In the genomic region with DNA sequence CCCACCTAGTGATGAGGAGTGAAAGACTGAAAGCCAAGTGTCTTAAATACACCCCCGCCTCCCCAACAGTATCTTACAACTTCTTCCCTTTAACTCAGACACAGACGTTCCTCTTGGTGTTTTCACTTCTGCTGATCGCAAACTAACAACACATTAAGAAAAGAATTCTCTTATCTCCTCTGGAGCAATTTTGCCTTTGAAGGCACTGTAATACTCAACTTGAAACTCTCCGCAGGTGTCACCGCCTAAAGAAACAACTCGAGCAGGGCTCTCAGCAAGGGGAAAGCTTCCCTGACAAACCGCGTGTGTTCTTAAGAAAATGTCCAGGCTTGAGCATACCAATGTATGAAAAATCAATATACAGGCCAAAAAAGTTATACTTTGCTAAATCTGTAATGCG, we compare ENCODE assay signal across 9 cellular contexts. TPM values are rescaled to one million over a fixed set of nuclear protein-coding genes. Genes with fewer than 3 reads are reported as not detected.
DNase-seq lines count a peak whose midpoint lies in the region; ATAC-seq, FAIRE-seq and TF ChIP-seq lines count a peak whose summit lies in the region.
"Had no signal": no experiment of that assay in that cellular context is flagged by ENCODE, and none has a peak within 500 bp of the region (broad histone marks: within the 10 kb centered on the region; RNA-seq: fewer than 3 reads in every experiment).

No MANE protein-coding gene starts in this region.

- ATAC-seq in GM21390 (IDR thresholded peaks at IDR 0.05; ENCODE audit: unreplicated experiment) (peak; percentile 54), HG03196 (IDR thresholded peaks at IDR 0.05; ENCODE audit: unreplicated experiment) (no peak)

- H3K36me3 ChIP-seq in ACC112 (ENCODE audit: insufficient read depth, low read length) (peaks cover 28% of the 10 kb centered on the region), H1 (ENCODE audit: control insufficient read depth in 2 of 4, insufficient read depth in 4 of 4, low read length in 3 of 4) (no peaks in the 10 kb centered on the region), muscle layer of duodenum (ENCODE audit: control insufficient read depth in 1 of 2, insufficient read depth in 2 of 2, low read length in 2 of 2) (peaks cover 0 to 3% of the 10 kb centered on the region in 2 donors)

- H2BK15ac ChIP-seq in H1 (ENCODE audit: low read length): no peak overlapping the region

- peak; percentile 83 to 85 for DNase-seq in NOMO-1 (lab: John Stamatoyannopoulos, UW; ENCODE audit: unreplicated experiment in 2 of 2)
- no peak for DNase-seq in H1 (ENCODE audit: low read depth in 1 of 2, low spot score in 2 of 2)
- no peak for DNase-seq in GF-D8 (lab: John Stamatoyannopoulos, UW)
- no peak for DNase-seq in activated CD4-positive, alpha-beta T cell treated with anti-CD3 and anti-CD28 coated beads, Interleukin-2, amount 50 U/mL, for 1 hour

- no peak overlapping the region for H4K91ac ChIP-seq in H1 (replicated peaks; ENCODE audit: insufficient read length, low read length)

- H3K9me3 ChIP-seq in H1 (ENCODE audit: insufficient read depth in 2 of 2, low read depth in 1 of 2, low read length in 1 of 2) (no peaks in the 10 kb centered on the region), muscle layer of duodenum (ENCODE audit: control insufficient read depth in 1 of 2, low read length in 2 of 2) (no peaks in the 10 kb centered on the region)

- 7% methylated on average over 9 of the region's 9 CpGs; no CpG with 5 or more reads in 1 of the 2 experiments for WGBS in H1 (ENCODE audit: extremely low coverage in 1 of 2, insufficient coverage in 1 of 2, insufficient read length in 1 of 2, insufficient replicate concordance in 2 of 2, low coverage in 1 of 2, low lambda C conversion rate in 2 of 2, missing lambda C conversion rate in 1 of 2), 2 experiments

- no peak overlapping the region for H4K5ac ChIP-seq in H1 (ENCODE audit: insufficient read length, low read depth, low read length)

- no peak overlapping the region for H2BK12ac ChIP-seq in H1 (ENCODE audit: low read depth, low read length)

- H3K4me2 ChIP-seq in H1 (ENCODE audit: insufficient read depth in 1 of 2, low read depth in 2 of 2, low read length in 2 of 2): peak overlapping the region; percentile 81 to 90

- H3K27me3 ChIP-seq in ACC112 (ENCODE audit: insufficient read depth, low read length) (no peaks in the 10 kb centered on the region), H1 (replicated peaks in 1 of 4; ENCODE audit: control insufficient read depth in 3 of 4, extremely low read depth in 1 of 4, insufficient read depth in 3 of 4, low read length in 3 of 4) (peaks cover 0 to 6% (median 4%) of the 10 kb centered on the region in 4 experiments; a peak in 4 of 7 replicates), muscle layer of duodenum (ENCODE audit: low read depth, low read length) (no peaks in the 10 kb centered on the region)

- H2AFZ ChIP-seq in ACC112 (ENCODE audit: low read length, unreplicated experiment) (peak overlapping the region; percentile 48), H1 (ENCODE audit: low read length) (peak overlapping the region; percentile 82)

- no peak overlapping the region for H2BK5ac ChIP-seq in H1 (ENCODE audit: low read depth, low read length)

- peaks cover 5% of the 10 kb centered on the region; the same call in 1 of the 2 replicates for H3K23me2 ChIP-seq in H1 (ENCODE audit: low read depth, low read length)

- H3K23ac ChIP-seq in H1 (ENCODE audit: insufficient read length): no peak overlapping the region

- H3K79me2 ChIP-seq in ACC112 (ENCODE audit: control insufficient read depth, insufficient read depth, low read length, unreplicated experiment): peaks cover 51% of the 10 kb centered on the region
- H3K79me2 ChIP-seq in H1 (ENCODE audit: control insufficient read depth in 1 of 2, insufficient read depth in 2 of 2, low read length in 2 of 2): no peaks in the 10 kb centered on the region

- H3K27ac ChIP-seq in ACC112 (ENCODE audit: low read depth, low read length) (peak overlapping the region; percentile 66), H1 (ENCODE audit: low read depth, low read length) (no peak overlapping the region), muscle layer of duodenum (ENCODE audit: low read length) (peak overlapping the region; percentile 85)

- no peak overlapping the region for H3K14ac ChIP-seq in H1 (ENCODE audit: insufficient read length)

- no peaks in the 10 kb centered on the region for H3K79me1 ChIP-seq in H1 (ENCODE audit: low read depth, low read length)

- no peak for TF ChIP-seq RAD21 in H1 (IDR thresholded peaks at IDR 0.05 in 1 of 2, conservative IDR thresholded peaks at IDR 0.05 in 1 of 2; ENCODE audit: low read depth in 2 of 2, low read length in 2 of 2)

- CTCF ChIA-PET in H1 (lab: Charles Lee; ENCODE audit: partially characterized antibody): interaction anchor here (0.7 to 4.0 kb wide), 5 partner anchors 8 to 552 kb away, joined by 3 to 17 read pairs (median 6); no protein-coding TSS in a partner anchor

- H3K9ac ChIP-seq in H1 (replicated peaks in 1 of 4; ENCODE audit: extremely low read depth in 1 of 4, low read depth in 3 of 4, low read length in 3 of 4): peak overlapping the region in 2 of 4 experiments; percentile 13 to 60; a peak in 2 of 7 replicates

- no peak overlapping the region for H3K56ac ChIP-seq in H1 (replicated peaks; ENCODE audit: insufficient read length, low read depth, low read length)

- no peak overlapping the region for H3K18ac ChIP-seq in H1 (ENCODE audit: extremely low read depth, low read length)

- H2BK120ac ChIP-seq in H1 (replicated peaks; ENCODE audit: low read depth, low read length): no peak overlapping the region

- TF ChIP-seq CTCF in H1 (IDR thresholded peaks at IDR 0.05; ENCODE audit: control extremely low read depth in 1 of 3, insufficient read depth in 1 of 3, low read depth in 1 of 3, low read length in 3 of 3): no peak

- no peak overlapping the region for H4K8ac ChIP-seq in H1 (ENCODE audit: extremely low read depth, insufficient read depth, low read length)

- peaks cover 49% of the 10 kb centered on the region for H3K4me1 ChIP-seq in ACC112 (ENCODE audit: control insufficient read depth, insufficient read depth, low read length, unreplicated experiment)
- peaks cover 0 to 5% (median 2%) of the 10 kb centered on the region in 4 experiments; a peak in 3 of 7 replicates for H3K4me1 ChIP-seq in H1 (replicated peaks in 1 of 4; ENCODE audit: control insufficient read depth in 3 of 4, insufficient read depth in 4 of 4, low read length in 3 of 4)
- H3K4me1 ChIP-seq in muscle layer of duodenum (ENCODE audit: control insufficient read depth in 1 of 2, insufficient read depth in 2 of 2, low read length in 2 of 2): peaks cover 0 to 18% of the 10 kb centered on the region in 2 donors

- no peak for TF ChIP-seq POLR2A in H1 (IDR thresholded peaks at IDR 0.05; ENCODE audit: control extremely low read depth in 1 of 2, low read depth in 2 of 2, low read length in 2 of 2)

- H2BK20ac ChIP-seq in H1 (ENCODE audit: low read length): no peak overlapping the region

- no peak overlapping the region for H2AK5ac ChIP-seq in H1 (ENCODE audit: low read depth, low read length)

- H3K4ac ChIP-seq in H1 (replicated peaks; ENCODE audit: insufficient read length, low read depth, low read length): no peak overlapping the region

- FAIRE-seq in H1 (lab: Jason Lieb, UNC): no peak
- FAIRE-seq: GM18507 had no signal

- H4K20me1 ChIP-seq in H1 (replicated peaks in 1 of 2; ENCODE audit: control insufficient read depth in 1 of 2, insufficient read depth in 2 of 2, low read length in 2 of 2): no peaks in the 10 kb centered on the region

- POLR2A ChIA-PET in H1 (lab: Charles Lee; ENCODE audit: partially characterized antibody): interaction anchor here (1.8 kb wide), 1 partner anchor 9 kb away, joined by 6 read pairs; no protein-coding TSS in a partner anchor

- H3K4me3 ChIP-seq in ACC112 (ENCODE audit: low read depth, low read length): peak overlapping the region; percentile 99
- peak overlapping the region; percentile 50 to 64 (median 56) for H3K4me3 ChIP-seq in H1 (ENCODE audit: extremely low read depth in 1 of 4, insufficient read depth in 2 of 4, low read depth in 3 of 4, low read length in 4 of 4)
- H3K4me3 ChIP-seq in muscle layer of duodenum (ENCODE audit: low read depth in 1 of 2, low read length in 2 of 2): peak overlapping the region; percentile 91 to 92

- TF ChIP-seq EP300 in H1 (IDR thresholded peaks at IDR 0.05; ENCODE audit: borderline replicate concordance in 1 of 2, low read depth in 2 of 2, low read length in 2 of 2): no peak

TF ChIP-seq in H1, 55 proteins besides CTCF, POLR2A, EP300 and RAD21:
- 0 out of 4 replicates have a peak, but pooled peaks of 1 of the 2 experiments have one; percentile 34 for TF ChIP-seq SIN3A (conservative IDR thresholded peaks at IDR 0.05 in 1 of 2, IDR thresholded peaks at IDR 0.05 in 1 of 2; ENCODE audit: low read depth in 1 of 2, low read length in 2 of 2)
- no peak for TF ChIP-seq SAP30 (IDR thresholded peaks at IDR 0.05; ENCODE audit: insufficient read depth, insufficient replicate concordance, low read length)

RNA-seq across cellular contexts. Expression of a gene that starts 0.4 kb away (rescaled TPM):
- total RNA-seq in H1 (2021; fragmentation: NEBNext Ultra II Directional; extraction: Animal tissue kit (Norgen Biotek cat#: 25700)): 0.98 and 1.4 TPM in 2 replicates
- polyA plus RNA-seq in H1 (2011; rRNA removed): 0.15 and 0.24 TPM in 2 replicates
- 0.40 TPM for polyA plus RNA-seq in H1 (2011; cell fraction: cytosol; rRNA removed)
- 0.47 TPM for polyA plus RNA-seq in H1 (2011; cell fraction: nucleus; rRNA removed)
- 0.33 to 1.1 TPM (median 0.61 TPM) in 4 replicates for polyA plus RNA-seq in H1 (2012, experiment 1 of 2)
- 0.04 TPM for polyA plus RNA-seq in H1 (2012, experiment 2 of 2)
- 2.5 TPM for polyA plus RNA-seq in H1 (2013, experiment 1 of 2)
- polyA plus RNA-seq in H1 (2013, experiment 2 of 2): 1.8 TPM
- polyA minus RNA-seq in H1 (2011; rRNA and poly(A)+ RNA removed): 0.95 and 2.3 TPM in 2 replicates
- 1.1 TPM for polyA minus RNA-seq in H1 (2011; cell fraction: cytosol; rRNA and poly(A)+ RNA removed)
- 6.3 TPM for polyA minus RNA-seq in H1 (2011; cell fraction: nucleus; rRNA and poly(A)+ RNA removed)

Comparison
In these comparisons a context has a peak if more than half of its experiments do, and no peak if none do; other contexts are left out.
1. DNase-seq: peak in NOMO-1 (2 of 2); none in H1 (0 of 2), GF-D8 (single experiment) and activated CD4-positive, alpha-beta T cell treated with anti-CD3 and anti-CD28 coated beads, Interleukin-2, amount 50 U/mL, for 1 hour (single experiment).
2. Peak in every context shown above with its lines, with median percentiles within 50 percentile points of each other: H3K4me3 ChIP-seq.